31 cellular contexts compared by ENCODE assay signal in the genomic region with DNA sequence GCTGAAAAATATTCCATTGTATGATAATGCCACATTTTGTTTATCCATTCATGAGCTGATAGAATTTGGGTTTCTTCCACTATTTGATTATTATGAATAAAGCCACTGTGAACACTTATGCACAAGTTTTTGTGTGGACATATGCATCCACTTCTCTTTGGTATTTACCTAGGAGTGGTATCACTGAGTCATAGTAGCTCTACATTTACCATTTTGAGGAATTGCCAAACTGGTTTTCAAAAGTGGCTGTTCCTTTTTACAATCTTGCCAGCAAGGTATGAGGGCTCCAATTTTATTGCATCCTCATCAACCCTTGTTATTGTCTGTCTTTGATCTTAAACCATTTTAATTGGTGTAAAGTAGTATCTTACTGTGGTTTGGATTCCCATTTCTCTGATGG.
"Had no signal": no experiment of that assay in that cellular context is flagged by ENCODE, and none has a peak within 500 bp of the region (broad histone marks: within the 10 kb centered on the region; RNA-seq: fewer than 3 reads in every experiment).

No MANE protein-coding gene starts in this region.

- H3K4me1 Mint-ChIP-seq: activated B cell treated with CpG ODN at 0.5 μM for 24 hours; activated CD4-positive, alpha-beta memory T cell treated with anti-CD3 and anti-CD28 coated beads, Interleukin-2, amount 10 ng/mL, durations not matched to agents 7 days and 5 days; activated CD4-positive, alpha-beta T cell treated with anti-CD3 and anti-CD28 coated beads for 36 hours; activated CD4-positive, alpha-beta T cell treated with anti-CD3 and anti-CD28 coated beads, Interleukin-2, amount 10 ng/mL, durations not matched to agents 7 days and 5 days; activated naive CD4-positive, alpha-beta T cell treated with anti-CD3 and anti-CD28 coated beads, Interleukin-2, amount 10 ng/mL, durations not matched to agents 7 days and 5 days; activated naive CD8-positive, alpha-beta T cell treated with anti-CD3 and anti-CD28 coated beads, Interleukin-2, amount 10 ng/mL, durations not matched to agents 7 days and 5 days; central memory CD8-positive, alpha-beta T cell; endodermal cell had no signal

- H3K4me3 Mint-ChIP-seq: activated B cell treated with CpG ODN at 0.5 μM for 24 hours; activated CD4-positive, alpha-beta memory T cell treated with anti-CD3 and anti-CD28 coated beads, Interleukin-2, amount 10 ng/mL, durations not matched to agents 7 days and 5 days; activated CD4-positive, alpha-beta T cell treated with anti-CD3 and anti-CD28 coated beads for 36 hours; activated CD4-positive, alpha-beta T cell treated with anti-CD3 and anti-CD28 coated beads, Interleukin-2, amount 10 ng/mL, durations not matched to agents 7 days and 5 days; activated naive CD4-positive, alpha-beta T cell treated with anti-CD3 and anti-CD28 coated beads, Interleukin-2, amount 10 ng/mL, durations not matched to agents 7 days and 5 days; activated naive CD8-positive, alpha-beta T cell treated with anti-CD3 and anti-CD28 coated beads, Interleukin-2, amount 10 ng/mL, durations not matched to agents 7 days and 5 days; activated T-cell treated with anti-CD3 and anti-CD28 coated beads, Interleukin-2, amount 50 U/mL, for 24 hours; activated T-cell treated with anti-CD3 and anti-CD28 coated beads, Interleukin-2, amount 50 U/mL, for 72 hours; brain; central memory CD8-positive, alpha-beta T cell; dendritic cell treated with granulocyte-macrophage colony-stimulating factor and Interleukin-4, amounts not matched to agents 40 ng/mL and 50 ng/mL, for 4 days; endodermal cell; T-helper 17 cell; T-helper 2 cell treated with Interferon-gamma antibody and Interleukin-4, amounts not matched to agents 5 μg/mL and 100 μg/mL, for 36 hours had no signal

- DNase-seq: activated B cell treated with CpG ODN at 0.5 μM for 24 hours; activated CD4-positive, alpha-beta memory T cell treated with anti-CD3 and anti-CD28 coated beads, Interleukin-2, amount 10 ng/mL, durations not matched to agents 7 days and 5 days; activated CD4-positive, alpha-beta T cell treated with anti-CD3 and anti-CD28 coated beads for 36 hours; activated CD4-positive, alpha-beta T cell treated with anti-CD3 and anti-CD28 coated beads, Interleukin-2, amount 10 ng/mL, durations not matched to agents 7 days and 5 days; activated CD4-positive, alpha-beta T cell treated with anti-CD3 and anti-CD28 coated beads, Interleukin-2, amount 50 U/mL, for 4 hours; activated CD8-positive, alpha-beta memory T cell treated with anti-CD3 and anti-CD28 coated beads, Interleukin-2, amount 50 U/mL, for 48 hours; activated gamma-delta T cell; activated naive CD4-positive, alpha-beta T cell; activated naive CD4-positive, alpha-beta T cell treated with anti-CD3 and anti-CD28 coated beads, Interleukin-2, amount 10 ng/mL, durations not matched to agents 7 days and 5 days; activated naive CD8-positive, alpha-beta T cell treated with anti-CD3 and anti-CD28 coated beads, Interleukin-2, amount 10 ng/mL, durations not matched to agents 7 days and 5 days; activated T-cell treated with anti-CD3 and anti-CD28 coated beads for 4 hours; activated T-cell treated with anti-CD3 and anti-CD28 coated beads, Interleukin-2, amount 50 U/mL, for 24 hours; activated T-cell treated with anti-CD3 and anti-CD28 coated beads, Interleukin-2, amount 50 U/mL, for 72 hours; dorsolateral prefrontal cortex; effector memory CD4-positive, alpha-beta T cell; endodermal cell; foreskin fibroblast; head of caudate nucleus; T-helper 1 cell; T-helper 17 cell; T1000; WERI-Rb-1 had no signal

- ATAC-seq: activated CD4-positive, alpha-beta T cell treated with anti-CD3 and anti-CD28 coated beads for 36 hours; activated CD4-positive, CD25-positive, alpha-beta regulatory T cell treated with anti-CD3 and anti-CD28 coated beads, Interleukin-2, amount 50 U/mL, for 24 hours; activated naive CD4-positive, alpha-beta T cell treated with anti-CD3 and anti-CD28 coated beads, Interleukin-2, amount 50 U/mL, for 72 hours; activated T-cell treated with anti-CD3 and anti-CD28 coated beads, Interleukin-2, amount 50 U/mL, for 72 hours; T-helper 17 cell had no signal

- H3K4me3 ChIP-seq: ascending aorta, breast epithelium, coronary artery, dorsolateral prefrontal cortex had no signal

- H3K9me3 Mint-ChIP-seq: activated CD4-positive, alpha-beta memory T cell treated with anti-CD3 and anti-CD28 coated beads, Interleukin-2, amount 10 ng/mL, durations not matched to agents 7 days and 5 days; activated CD4-positive, alpha-beta T cell treated with anti-CD3 and anti-CD28 coated beads, Interleukin-2, amount 10 ng/mL, durations not matched to agents 7 days and 5 days; activated naive CD4-positive, alpha-beta T cell treated with anti-CD3 and anti-CD28 coated beads, Interleukin-2, amount 10 ng/mL, durations not matched to agents 7 days and 5 days; activated naive CD4-positive, alpha-beta T cell treated with anti-CD3 and anti-CD28 coated beads, Interleukin-2, amount 50 U/mL, for 72 hours; activated naive CD8-positive, alpha-beta T cell treated with anti-CD3 and anti-CD28 coated beads, Interleukin-2, amount 10 ng/mL, durations not matched to agents 7 days and 5 days; activated T-cell treated with anti-CD3 and anti-CD28 coated beads, Interleukin-2, amount 50 U/mL, for 24 hours; central memory CD8-positive, alpha-beta T cell; dendritic cell treated with granulocyte-macrophage colony-stimulating factor and Interleukin-4, amounts not matched to agents 40 ng/mL and 50 ng/mL, for 4 days; endodermal cell; T-helper 2 cell treated with Interferon-gamma antibody and Interleukin-4, amounts not matched to agents 5 μg/mL and 100 μg/mL, for 36 hours had no signal

- H3K27ac ChIP-seq: ascending aorta, breast epithelium, coronary artery, dorsolateral prefrontal cortex, WERI-Rb-1 had no signal

- H3K27me3 ChIP-seq: ascending aorta, breast epithelium had no signal

- H3K36me3 Mint-ChIP-seq: activated naive CD4-positive, alpha-beta T cell treated with anti-CD3 and anti-CD28 coated beads, Interleukin-2, amount 10 ng/mL, durations not matched to agents 7 days and 5 days; activated naive CD4-positive, alpha-beta T cell treated with anti-CD3 and anti-CD28 coated beads, Interleukin-2, amount 50 U/mL, for 72 hours; activated naive CD8-positive, alpha-beta T cell treated with anti-CD3 and anti-CD28 coated beads, Interleukin-2, amount 10 ng/mL, durations not matched to agents 7 days and 5 days; brain had no signal

- H3K27me3 Mint-ChIP-seq: brain; dendritic cell treated with granulocyte-macrophage colony-stimulating factor and Interleukin-4, amounts not matched to agents 40 ng/mL and 50 ng/mL, for 4 days had no signal

- H3K9me3 ChIP-seq: ascending aorta, breast epithelium had no signal

- H3K27ac Mint-ChIP-seq: activated B cell treated with CpG ODN at 0.5 μM for 24 hours; activated CD4-positive, alpha-beta memory T cell treated with anti-CD3 and anti-CD28 coated beads, Interleukin-2, amount 10 ng/mL, durations not matched to agents 7 days and 5 days; activated CD4-positive, alpha-beta T cell treated with anti-CD3 and anti-CD28 coated beads for 36 hours; activated CD4-positive, alpha-beta T cell treated with anti-CD3 and anti-CD28 coated beads, Interleukin-2, amount 10 ng/mL, durations not matched to agents 7 days and 5 days; activated naive CD4-positive, alpha-beta T cell treated with anti-CD3 and anti-CD28 coated beads, Interleukin-2, amount 10 ng/mL, durations not matched to agents 7 days and 5 days; activated naive CD4-positive, alpha-beta T cell treated with anti-CD3 and anti-CD28 coated beads, Interleukin-2, amount 50 U/mL, for 72 hours; activated naive CD8-positive, alpha-beta T cell treated with anti-CD3 and anti-CD28 coated beads, Interleukin-2, amount 10 ng/mL, durations not matched to agents 7 days and 5 days; activated T-cell treated with anti-CD3 and anti-CD28 coated beads, Interleukin-2, amount 50 U/mL, for 24 hours; activated T-cell treated with anti-CD3 and anti-CD28 coated beads, Interleukin-2, amount 50 U/mL, for 72 hours; brain; dendritic cell treated with granulocyte-macrophage colony-stimulating factor and Interleukin-4, amounts not matched to agents 40 ng/mL and 50 ng/mL, for 4 days; endodermal cell; T-helper 17 cell; T-helper 2 cell treated with Interferon-gamma antibody and Interleukin-4, amounts not matched to agents 5 μg/mL and 100 μg/mL, for 36 hours had no signal

- H3K36me3 ChIP-seq: ascending aorta, breast epithelium, WERI-Rb-1 had no signal

- H3K4me1 ChIP-seq: ascending aorta, breast epithelium had no signal
